8 cellular contexts compared by ENCODE assay signal in genomic region chr16:15434425-15435215, GRCh38. TPM values are rescaled to one million over a fixed set of nuclear protein-coding genes. Genes with fewer than 3 reads are reported as not detected.
DNase-seq lines count a peak whose midpoint lies in the region; ATAC-seq lines count a peak whose summit lies in the region.

BMERB1 (plus strand) TSS chr16:15434588; CDS start chr16:15434654, 66 bp downstream.

- DNase-seq in C1 segment of cervical spinal cord (lab: John Stamatoyannopoulos, UW) (peak in 13 of 14 donors; percentile 26 to 92 (median 79)), NCI-H1092 treated with DMSO at 0.1 percent for 48 hours (lab: John Stamatoyannopoulos, UW) (peak; percentile 73), dermis microvascular lymphatic vessel endothelial cell (ENCODE audit: low read depth in 2 of 2) (peak; percentile 20 to 61), left lobe of liver (ENCODE audit: low spot score) (peak; percentile 73)
- DNase-seq in activated CD8-positive, alpha-beta memory T cell treated with anti-CD3 and anti-CD28 coated beads for 1 hour (ENCODE audit: extremely low read depth in 1 of 2, low read depth in 1 of 2) = peak; percentile 5 to 47
- peak; percentile 47 to 68 for DNase-seq in stimulated activated CD4-positive, alpha-beta T cell treated with anti-CD3 and anti-CD28 coated beads, Interleukin-15, amount 100 ng/mL, for 48 hours (ENCODE audit: low read depth in 2 of 2)

- ATAC-seq in left lobe of liver (peak; percentile 83), GM19324 (IDR thresholded peaks at IDR 0.05; ENCODE audit: low FRiP score, unreplicated experiment) (no peak), HG03196 (IDR thresholded peaks at IDR 0.05; ENCODE audit: unreplicated experiment) (no peak)

RNA-seq across cellular contexts. Expression of gene BMERB1, which starts in this region (rescaled TPM):
- 11.2 and 15.9 TPM in 2 replicates for total RNA-seq in dermis microvascular lymphatic vessel endothelial cell
- total RNA-seq in left lobe of liver = 12.2 TPM

Comparison
In these comparisons a context has a peak if more than half of its experiments do, and no peak if none do; other contexts are left out.
1. DNase-seq: peak in every context shown above with its lines; median percentile 79 in C1 segment of cervical spinal cord; 73 in NCI-H1092 treated with DMSO at 0.1 percent for 48 hours; 73 in left lobe of liver; 58 in stimulated activated CD4-positive, alpha-beta T cell treated with anti-CD3 and anti-CD28 coated beads, Interleukin-15, amount 100 ng/mL, for 48 hours; 40 in dermis microvascular lymphatic vessel endothelial cell; 26 in activated CD8-positive, alpha-beta memory T cell treated with anti-CD3 and anti-CD28 coated beads for 1 hour.